ENCODE assay signal across 9 cellular contexts in the genomic region with DNA sequence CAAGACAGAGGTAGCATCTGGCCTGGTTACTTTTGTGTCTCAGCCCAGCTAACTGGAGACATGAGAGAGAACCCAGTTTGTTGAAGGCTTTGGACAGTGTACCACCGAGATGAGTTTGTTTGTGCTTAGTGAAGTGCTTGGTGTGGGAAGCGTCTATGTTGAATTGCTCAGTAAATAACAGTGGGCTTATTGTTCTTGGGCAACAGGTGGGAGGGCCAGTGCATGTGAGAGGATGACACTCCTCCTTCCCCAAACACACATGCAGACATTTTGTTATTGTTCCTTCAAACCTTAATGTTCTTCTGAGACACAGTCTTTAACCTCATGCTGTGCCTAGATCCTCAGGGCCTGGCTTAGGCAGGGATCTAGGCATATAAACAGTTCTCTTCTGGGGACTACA. TPM values are rescaled to one million over a fixed set of nuclear protein-coding genes. Genes with fewer than 3 reads are reported as not detected.
DNase-seq lines count a peak whose midpoint lies in the region; ATAC-seq and TF ChIP-seq lines count a peak whose summit lies in the region.
"Had no signal": no experiment of that assay in that cellular context is flagged by ENCODE, and none has a peak within 500 bp of the region (broad histone marks: within the 10 kb centered on the region; RNA-seq: fewer than 3 reads in every experiment).

No MANE protein-coding gene starts in this region.

- H3K4me3 Mint-ChIP-seq in HFFc6 = peak overlapping the region; percentile 37; the same call in 1 of the 2 replicates
- H3K4me3 Mint-ChIP-seq in stimulated activated memory B cell treated with anti-CD40 and anti-IgM and Interleukin-4, amounts not matched to agents 10 μg/mL and 1 μg/mL and 100 μg/mL, for 72 hours = no peak overlapping the region

- no peaks in the 10 kb centered on the region; the same call in 1 of the 2 replicates for H3K27me3 Mint-ChIP-seq in HFFc6 (ENCODE audit: insufficient read depth)
- H3K27me3 Mint-ChIP-seq in stimulated activated memory B cell treated with anti-CD40 and anti-IgM and Interleukin-4, amounts not matched to agents 10 μg/mL and 1 μg/mL and 100 μg/mL, for 72 hours = no peaks in the 10 kb centered on the region

- DNase-seq in HFFc6 (no peak), SJCRH30 (peak; percentile 65 to 84), esophagus squamous epithelium (lab: John Stamatoyannopoulos, UW) (no peak), DMS114 treated with DMSO at 0.1 percent for 48 hours (lab: John Stamatoyannopoulos, UW; ENCODE audit: unreplicated experiment) (no peak), NCI-H1694 (lab: John Stamatoyannopoulos, UW) (no peak), AG08396 (ENCODE audit: low spot score) (no peak)
- DNase-seq: stimulated activated CD4-positive, alpha-beta T cell treated with anti-CD3 and anti-CD28 coated beads, Interleukin-4, amount 100 ng/mL, for 1 hour; WERI-Rb-1 had no signal

- H3K27ac Mint-ChIP-seq in HFFc6 = peak overlapping the region; percentile 93
- H3K27ac Mint-ChIP-seq in stimulated activated memory B cell treated with anti-CD40 and anti-IgM and Interleukin-4, amounts not matched to agents 10 μg/mL and 1 μg/mL and 100 μg/mL, for 72 hours = peak overlapping the region; percentile 88

- H3K27ac ChIP-seq in SJCRH30 (peak overlapping the region; percentile 96), esophagus squamous epithelium (peak overlapping the region in 3 of 4 donors; percentile 77 to 88 (median 80))
- H3K27ac ChIP-seq: WERI-Rb-1 had no signal

- peaks cover 6% of the 10 kb centered on the region; the same call in 1 of the 2 replicates for H3K36me3 Mint-ChIP-seq in HFFc6 (ENCODE audit: low read depth)
- H3K36me3 Mint-ChIP-seq in stimulated activated memory B cell treated with anti-CD40 and anti-IgM and Interleukin-4, amounts not matched to agents 10 μg/mL and 1 μg/mL and 100 μg/mL, for 72 hours = peaks cover 21% of the 10 kb centered on the region

- H3K9me3 ChIP-seq in SJCRH30 (replicated peaks) (no peaks in the 10 kb centered on the region; the same call in 1 of the 2 replicates), esophagus squamous epithelium (no peaks in the 10 kb centered on the region)

- 31 to 48% methylated on average over 2 of the region's 2 CpGs for WGBS in esophagus squamous epithelium, 2 donors

- no peak overlapping the region for H3K4me3 ChIP-seq in SJCRH30
- no peak overlapping the region for H3K4me3 ChIP-seq in esophagus squamous epithelium

- H3K4me1 ChIP-seq in SJCRH30 (peaks cover 27% of the 10 kb centered on the region), esophagus squamous epithelium (peaks cover 12 to 54% (median 43%) of the 10 kb centered on the region in 3 donors)

- no peak for TF ChIP-seq CTCF in HFFc6 (IDR thresholded peaks at IDR 0.05)
- TF ChIP-seq CTCF in esophagus squamous epithelium (IDR thresholded peaks at IDR 0.05) = no peak

- H3K9me3 Mint-ChIP-seq in HFFc6 = no peaks in the 10 kb centered on the region
- H3K9me3 Mint-ChIP-seq in stimulated activated memory B cell treated with anti-CD40 and anti-IgM and Interleukin-4, amounts not matched to agents 10 μg/mL and 1 μg/mL and 100 μg/mL, for 72 hours = no peaks in the 10 kb centered on the region

- H3K27me3 ChIP-seq in SJCRH30 = no peaks in the 10 kb centered on the region
- no peaks in the 10 kb centered on the region for H3K27me3 ChIP-seq in esophagus squamous epithelium

- TF ChIP-seq POLR2A in esophagus squamous epithelium (IDR thresholded peaks at IDR 0.05) = no peak

- no peak for ATAC-seq in stimulated activated memory B cell treated with anti-CD40 and anti-IgM and Interleukin-4, amounts not matched to agents 10 μg/mL and 1 μg/mL and 100 μg/mL, for 72 hours

- intact Hi-C loops in esophagus squamous epithelium (cut with DNase I) = loop anchor here (10.0 kb wide), 1 partner anchor 112 kb away; no protein-coding TSS in a partner anchor

- H3K4me1 Mint-ChIP-seq in HFFc6 (ENCODE audit: low read depth) = peaks cover 63% of the 10 kb centered on the region
- H3K4me1 Mint-ChIP-seq in stimulated activated memory B cell treated with anti-CD40 and anti-IgM and Interleukin-4, amounts not matched to agents 10 μg/mL and 1 μg/mL and 100 μg/mL, for 72 hours = peaks cover 54% of the 10 kb centered on the region

- H3K36me3 ChIP-seq in SJCRH30 (no peaks in the 10 kb centered on the region; the same call in 1 of the 2 replicates), esophagus squamous epithelium (no peaks in the 10 kb centered on the region)
- H3K36me3 ChIP-seq: WERI-Rb-1 had no signal

RNA-seq across cellular contexts. Expression of a gene that starts 39.7 kb away (rescaled TPM):
- 100 to 1,000 TPM; 410 to 540 (median 485) TPM for total RNA-seq in HFFc6 (2021; fragmentation: NEBNext Ultra II Directional; extraction: Animal tissue kit (Norgen Biotek cat#: 25700))
- total RNA-seq in SJCRH30 (2014; rRNA removed; shearing (Covaris generic)) = 247 and 249 TPM in 2 replicates
- 100 to 1,000 TPM in 3 of 4 donors, 10 to 100 TPM in 1; 62.4 to 158 (median 133) TPM for total RNA-seq in esophagus squamous epithelium

Comparison
In these comparisons a context has a peak if more than half of its experiments do, and no peak if none do; other contexts are left out.
1. DNase-seq: peak in SJCRH30 (2 of 2); none in HFFc6 (single experiment), esophagus squamous epithelium (single experiment), DMS114 treated with DMSO at 0.1 percent for 48 hours (single experiment), NCI-H1694 (single experiment) and AG08396 (single experiment).